Comparison of ENCODE assay signal across 21 cellular contexts in genomic region chr16:10562361-10562899, GRCh38. TPM values are rescaled to one million over a fixed set of nuclear protein-coding genes. Genes with fewer than 3 reads are reported as not detected.
A peak's percentile ranks its signal among the peaks of the same experiment; 100 is the strongest.
DNase-seq lines count a peak whose midpoint lies in the region; ATAC-seq, FAIRE-seq and TF ChIP-seq lines count a peak whose summit lies in the region.
"Had no signal": no experiment of that assay in that cellular context is flagged by ENCODE, and none has a peak within 500 bp of the region (broad histone marks: within the 10 kb centered on the region; RNA-seq: fewer than 3 reads in every experiment).

No MANE protein-coding gene starts in this region.

- no peak overlapping the region for H3K4me3 Mint-ChIP-seq in dendritic cell treated with granulocyte-macrophage colony-stimulating factor and Interleukin-4, amounts not matched to agents 40 ng/mL and 50 ng/mL, for 4 days
- H3K4me3 Mint-ChIP-seq: CD4-positive, alpha-beta memory T cell; IgD-negative memory B cell had no signal

- peaks cover 53% of the 10 kb centered on the region for H3K4me1 ChIP-seq in psoas muscle
- H3K4me1 ChIP-seq: BE2C had no signal

- no peaks in the 10 kb centered on the region for H3K36me3 Mint-ChIP-seq in dendritic cell treated with granulocyte-macrophage colony-stimulating factor and Interleukin-4, amounts not matched to agents 40 ng/mL and 50 ng/mL, for 4 days (ENCODE audit: low read depth)
- H3K36me3 Mint-ChIP-seq: CD4-positive, alpha-beta memory T cell had no signal

- H3K4me1 Mint-ChIP-seq in dendritic cell treated with granulocyte-macrophage colony-stimulating factor and Interleukin-4, amounts not matched to agents 40 ng/mL and 50 ng/mL, for 4 days (ENCODE audit: low read depth) = peaks cover 35% of the 10 kb centered on the region
- H3K4me1 Mint-ChIP-seq: CD4-positive, alpha-beta memory T cell had no signal

- H3K27me3 ChIP-seq in psoas muscle (ENCODE audit: insufficient read depth in 3 of 3, low read length in 2 of 3) = no peaks in the 10 kb centered on the region
- H3K27me3 ChIP-seq: BE2C had no signal

- intact Hi-C loops in dendritic cell treated with granulocyte-macrophage colony-stimulating factor and Interleukin-4, amounts not matched to agents 40 ng/mL and 50 ng/mL, for 4 days (cut with micrococcal nuclease) = no loop called here
- intact Hi-C loops in psoas muscle (cut with DNase I) = loop anchor here in 1 of 2 donors (5.0 kb wide), 1 partner anchor 265 kb away; no protein-coding TSS in a partner anchor

- H3K4me3 ChIP-seq in psoas muscle = no peak overlapping the region

- no peaks in the 10 kb centered on the region for H3K36me3 ChIP-seq in psoas muscle (ENCODE audit: insufficient read depth in 1 of 2, low read depth in 1 of 2)
- H3K36me3 ChIP-seq: BE2C had no signal

- peak; percentile 3 for DNase-seq in DMS53 (lab: John Stamatoyannopoulos, UW)
- DNase-seq in DMS53 treated with DMSO at 0.1 percent for 48 hours (lab: John Stamatoyannopoulos, UW; ENCODE audit: unreplicated experiment) = no peak
- peak; percentile 37 for DNase-seq in LHCN-M2 (ENCODE audit: low read depth)
- no peak for DNase-seq in psoas muscle
- DNase-seq in urothelium cell line (ENCODE audit: low spot score) = no peak
- DNase-seq in NCI-H510A (lab: John Stamatoyannopoulos, UW) = no peak
- DNase-seq in activated CD8-positive, alpha-beta memory T cell treated with anti-CD3 and anti-CD28 coated beads, Interleukin-2, amount 50 U/mL, for 4 hours = no peak
- DNase-seq: BE2C; Calu3; CD4-positive, alpha-beta memory T cell; DMS79; H7; NCI-H1092; NCI-H2081 treated with DMSO at 0.1 percent for 48 hours; NCI-H524; SHP77 treated with DMSO at 0.1 percent for 48 hours had no signal

- H3K27ac ChIP-seq in psoas muscle = peak overlapping the region; percentile 47
- H3K27ac ChIP-seq: 22Rv1 had no signal

- no peak for TF ChIP-seq CTCF in psoas muscle (IDR thresholded peaks at IDR 0.05)

- H3K27me3 Mint-ChIP-seq in dendritic cell treated with granulocyte-macrophage colony-stimulating factor and Interleukin-4, amounts not matched to agents 40 ng/mL and 50 ng/mL, for 4 days = peaks cover 9% of the 10 kb centered on the region

- H3K9me3 Mint-ChIP-seq in dendritic cell treated with granulocyte-macrophage colony-stimulating factor and Interleukin-4, amounts not matched to agents 40 ng/mL and 50 ng/mL, for 4 days = peaks cover 13% of the 10 kb centered on the region
- H3K9me3 Mint-ChIP-seq: IgD-negative memory B cell had no signal

- peaks cover 6% of the 10 kb centered on the region for H3K9me3 ChIP-seq in psoas muscle
- H3K9me3 ChIP-seq: BE2C had no signal

- peak overlapping the region; percentile 28 for H3K27ac Mint-ChIP-seq in dendritic cell treated with granulocyte-macrophage colony-stimulating factor and Interleukin-4, amounts not matched to agents 40 ng/mL and 50 ng/mL, for 4 days
- H3K27ac Mint-ChIP-seq: CD4-positive, alpha-beta memory T cell had no signal

- FAIRE-seq in urothelium cell line (lab: Jason Lieb, UNC) = no peak
- FAIRE-seq: GM19239 had no signal

- ATAC-seq in psoas muscle = no peak
- ATAC-seq: Panc1 had no signal

RNA-seq across cellular contexts. Expression of gene EMP2, which starts 18.0 kb away (rescaled TPM):
- total RNA-seq in LHCN-M2 (2014; rRNA removed) (56.7 and 61.8 TPM in 2 replicates), psoas muscle (10 to 100 TPM; 11.0 to 25.4 (median 17.7) TPM)
- 64.0 TPM for polyA plus RNA-seq in LHCN-M2 (2012)
- 10 to 100 TPM in 1 of 3 donors, 1 to 10 TPM in 2; 8.0 to 22.8 (median 9.9) TPM for polyA plus RNA-seq in psoas muscle
- total RNA-seq: CD4-positive, alpha-beta memory T cell had no signal
- polyA plus RNA-seq: CD4-positive, alpha-beta memory T cell; IgD-negative memory B cell had no signal

Comparison
In these comparisons a context has a peak if more than half of its experiments do, and no peak if none do; other contexts are left out.
1. DNase-seq: peak in DMS53 (single experiment) and LHCN-M2 (single experiment); none in DMS53 treated with DMSO at 0.1 percent for 48 hours (single experiment), psoas muscle (0 of 2), urothelium cell line (single experiment), NCI-H510A (single experiment) and activated CD8-positive, alpha-beta memory T cell treated with anti-CD3 and anti-CD28 coated beads, Interleukin-2, amount 50 U/mL, for 4 hours (single experiment).